ENCODE assay signal across 15 cellular contexts in the genomic region with DNA sequence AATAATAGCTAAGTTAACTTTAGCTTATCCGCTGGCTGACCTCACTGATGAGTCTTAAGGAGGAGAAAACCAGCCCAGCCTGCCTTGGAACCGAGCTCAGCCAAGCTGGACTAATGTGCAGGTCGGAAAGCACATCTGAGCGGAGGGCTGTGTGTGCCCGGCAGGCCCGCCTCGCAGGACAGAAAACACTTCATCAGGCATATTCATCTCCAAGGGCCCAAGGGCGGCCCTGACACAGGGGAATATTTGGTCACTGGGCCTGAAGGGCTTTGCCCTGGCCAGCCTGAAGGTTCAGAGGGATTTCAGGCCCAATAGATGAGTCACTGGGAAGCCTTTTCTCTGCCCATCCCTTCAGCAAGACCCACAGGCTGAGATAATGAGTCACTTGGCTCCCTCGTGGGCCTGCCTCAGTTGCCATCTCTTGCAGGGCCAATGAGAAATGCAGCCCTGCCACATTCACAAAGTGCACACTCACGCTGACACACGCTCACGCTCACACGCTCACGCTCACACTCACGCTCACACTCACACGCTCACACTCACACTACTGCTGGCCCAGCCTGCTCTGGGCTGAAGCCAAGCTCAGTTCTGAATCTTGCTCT.
A peak's percentile ranks its signal among the peaks of the same experiment; 100 is the strongest.
DNase-seq lines count a peak whose midpoint lies in the region; ATAC-seq, FAIRE-seq and TF ChIP-seq lines count a peak whose summit lies in the region.
"Had no signal": no experiment of that assay in that cellular context is flagged by ENCODE, and none has a peak within 500 bp of the region (broad histone marks: within the 10 kb centered on the region; RNA-seq: fewer than 3 reads in every experiment).

No MANE protein-coding gene starts in this region.

- no peaks in the 10 kb centered on the region for H3K27me3 ChIP-seq in right atrium auricular region
- H3K27me3 ChIP-seq in astrocyte (ENCODE audit: insufficient read depth, low read length), result no peaks in the 10 kb centered on the region
- no peaks in the 10 kb centered on the region for H3K27me3 ChIP-seq in kidney epithelial cell (ENCODE audit: control insufficient read depth, insufficient read depth, low read length)
- H3K27me3 ChIP-seq in uterus, result no peaks in the 10 kb centered on the region

- H3K9me3 Mint-ChIP-seq in astrocyte (ENCODE audit: unreplicated experiment), result no peaks in the 10 kb centered on the region
- H3K9me3 Mint-ChIP-seq in activated CD4-positive, alpha-beta memory T cell treated with anti-CD3 and anti-CD28 coated beads, Interleukin-2, amount 10 ng/mL, durations not matched to agents 7 days and 5 days, result no peaks in the 10 kb centered on the region

- peaks cover 36% of the 10 kb centered on the region for H3K4me1 Mint-ChIP-seq in astrocyte (ENCODE audit: low read depth, unreplicated experiment)
- H3K4me1 Mint-ChIP-seq in activated CD4-positive, alpha-beta memory T cell treated with anti-CD3 and anti-CD28 coated beads, Interleukin-2, amount 10 ng/mL, durations not matched to agents 7 days and 5 days, result peaks cover 45% of the 10 kb centered on the region

- ATAC-seq in left ventricle myocardium superior (no peak), HG03469 (IDR thresholded peaks at IDR 0.05; ENCODE audit: unreplicated experiment) (no peak), GM21619 (IDR thresholded peaks at IDR 0.05; ENCODE audit: unreplicated experiment) (no peak)
- ATAC-seq: activated CD4-positive, CD25-positive, alpha-beta regulatory T cell treated with anti-CD3 and anti-CD28 coated beads, Interleukin-2, amount 50 U/mL, for 24 hours had no signal

- H3K36me3 Mint-ChIP-seq in astrocyte (ENCODE audit: low read depth, unreplicated experiment), result no peaks in the 10 kb centered on the region
- peaks cover 10% of the 10 kb centered on the region for H3K36me3 Mint-ChIP-seq in activated CD4-positive, alpha-beta memory T cell treated with anti-CD3 and anti-CD28 coated beads, Interleukin-2, amount 10 ng/mL, durations not matched to agents 7 days and 5 days (ENCODE audit: low read depth)

- H3K27ac ChIP-seq in right atrium auricular region (peak overlapping the region; percentile 11 to 28), astrocyte (ENCODE audit: low read depth, low read length) (peak overlapping the region; percentile 43), uterus (peak overlapping the region; percentile 12 to 35)

- peak overlapping the region; percentile 47 for H2AFZ ChIP-seq in astrocyte (ENCODE audit: low read depth, low read length)

- DNase-seq in right atrium auricular region (ENCODE audit: low spot score) (no peak), left ventricle myocardium superior (no peak), astrocyte (ENCODE audit: low read depth) (peak; percentile 88), kidney epithelial cell (ENCODE audit: low read depth) (peak; percentile 38), uterus (peak in 1 of 2 donors; percentile 34)
- DNase-seq in activated CD4-positive, alpha-beta memory T cell treated with anti-CD3 and anti-CD28 coated beads, Interleukin-2, amount 10 ng/mL, durations not matched to agents 7 days and 5 days, result no peak
- DNase-seq: AML-193; effector memory CD4-positive, alpha-beta T cell; NCI-H2081; OCI-M1; stimulated activated CD4-positive, alpha-beta T cell treated with anti-CD3 and anti-CD28 coated beads, Interleukin-4, amount 100 ng/mL, for 4 hours had no signal

- H3K4me1 ChIP-seq in right atrium auricular region (peaks cover 0 to 31% of the 10 kb centered on the region in 2 donors), astrocyte (ENCODE audit: insufficient read depth, low read length) (peaks cover 43% of the 10 kb centered on the region), uterus (peaks cover 0 to 5% of the 10 kb centered on the region in 2 donors)

- intact Hi-C loops in left ventricle myocardium superior (cut with micrococcal nuclease) (no loop called here), uterus (cut with DNase I; ENCODE audit: low total_unique reads) (no loop called here)

- H3K9me3 ChIP-seq in right atrium auricular region (no peaks in the 10 kb centered on the region), astrocyte (ENCODE audit: insufficient read depth, low read depth, low read length) (no peaks in the 10 kb centered on the region), uterus (no peaks in the 10 kb centered on the region)

- H3K4me3 Mint-ChIP-seq in astrocyte (ENCODE audit: unreplicated experiment), result no peak overlapping the region
- no peak overlapping the region for H3K4me3 Mint-ChIP-seq in activated CD4-positive, alpha-beta memory T cell treated with anti-CD3 and anti-CD28 coated beads, Interleukin-2, amount 10 ng/mL, durations not matched to agents 7 days and 5 days

- H4K20me1 ChIP-seq in astrocyte (ENCODE audit: insufficient read depth, low read length), result no peaks in the 10 kb centered on the region

- TF ChIP-seq CTCF in right atrium auricular region (IDR thresholded peaks at IDR 0.05) (no peak), astrocyte (IDR thresholded peaks at IDR 0.05; ENCODE audit: insufficient read depth, low read depth, low read length) (no peak), kidney epithelial cell (IDR thresholded peaks at IDR 0.05; ENCODE audit: insufficient read depth, low read length, poor library complexity, severe bottlenecking) (no peak), uterus (IDR thresholded peaks at IDR 0.05) (no peak)

- TF ChIP-seq POLR2A in uterus (IDR thresholded peaks at IDR 0.05), result no peak

- peak overlapping the region; percentile 21 for H3K4me2 ChIP-seq in astrocyte (ENCODE audit: low read length)

- POLR2A ChIA-PET in activated CD4-positive, alpha-beta memory T cell treated with anti-CD3 and anti-CD28 coated beads, Interleukin-2, amount 10 ng/mL, durations not matched to agents 7 days and 5 days (lab: Charles Lee), result no interaction called here

- FAIRE-seq in astrocyte (lab: Jason Lieb, UNC), result no peak
- FAIRE-seq: GM19239 had no signal

- no peak overlapping the region for H3K9ac ChIP-seq in astrocyte (ENCODE audit: low read length)

- no peak overlapping the region for H3K4me3 ChIP-seq in right atrium auricular region
- no peak overlapping the region for H3K4me3 ChIP-seq in astrocyte (ENCODE audit: insufficient read depth, low read depth, low read length)
- H3K4me3 ChIP-seq in kidney epithelial cell (ENCODE audit: low read depth, low read length), result no peak overlapping the region
- H3K4me3 ChIP-seq in uterus, result no peak overlapping the region

- H3K36me3 ChIP-seq in right atrium auricular region (no peaks in the 10 kb centered on the region), astrocyte (ENCODE audit: insufficient read depth, low read length) (no peaks in the 10 kb centered on the region), kidney epithelial cell (ENCODE audit: control insufficient read depth, insufficient read depth, low read length) (no peaks in the 10 kb centered on the region), uterus (no peaks in the 10 kb centered on the region)

- CTCF ChIA-PET in activated CD4-positive, alpha-beta memory T cell treated with anti-CD3 and anti-CD28 coated beads, Interleukin-2, amount 10 ng/mL, durations not matched to agents 7 days and 5 days (lab: Charles Lee), result no interaction called here

- peak overlapping the region; percentile 48 for H3K27ac Mint-ChIP-seq in astrocyte (ENCODE audit: unreplicated experiment)
- no peak overlapping the region for H3K27ac Mint-ChIP-seq in activated CD4-positive, alpha-beta memory T cell treated with anti-CD3 and anti-CD28 coated beads, Interleukin-2, amount 10 ng/mL, durations not matched to agents 7 days and 5 days

- no peaks in the 10 kb centered on the region for H3K27me3 Mint-ChIP-seq in astrocyte (ENCODE audit: low read depth, unreplicated experiment)
- peaks cover 68% of the 10 kb centered on the region for H3K27me3 Mint-ChIP-seq in activated CD4-positive, alpha-beta memory T cell treated with anti-CD3 and anti-CD28 coated beads, Interleukin-2, amount 10 ng/mL, durations not matched to agents 7 days and 5 days

- no peaks in the 10 kb centered on the region for H3K79me2 ChIP-seq in astrocyte (ENCODE audit: insufficient read depth, low read length)

Comparison
In these comparisons a context has a peak if more than half of its experiments do, and no peak if none do; other contexts are left out.
1. DNase-seq: peak in astrocyte (single experiment) and kidney epithelial cell (single experiment); none in right atrium auricular region (single experiment), left ventricle myocardium superior (single experiment) and activated CD4-positive, alpha-beta memory T cell treated with anti-CD3 and anti-CD28 coated beads, Interleukin-2, amount 10 ng/mL, durations not matched to agents 7 days and 5 days (single experiment).
2. Peak in every context shown above with its lines, with median percentiles within 50 percentile points of each other: H3K27ac ChIP-seq.